In genomic region chr12:42180990-42181611, GRCh38 we compare ENCODE assay signal across 11 cellular contexts. TPM values are rescaled to one million over a fixed set of nuclear protein-coding genes. Genes with fewer than 3 reads are reported as not detected.
A peak's percentile ranks its signal among the peaks of the same experiment; 100 is the strongest.
DNase-seq lines count a peak whose midpoint lies in the region; ATAC-seq and TF ChIP-seq lines count a peak whose summit lies in the region.
"Had no signal": no experiment of that assay in that cellular context is flagged by ENCODE, and none has a peak within 500 bp of the region (broad histone marks: within the 10 kb centered on the region; RNA-seq: fewer than 3 reads in every experiment).

No MANE protein-coding gene starts in this region.

- H3K9me3 Mint-ChIP-seq in HFFc6, result no peaks in the 10 kb centered on the region

- intact Hi-C loops in sciatic nerve (cut with DNase I), result no loop called here

- no peak for TF ChIP-seq CTCF in HFFc6 (IDR thresholded peaks at IDR 0.05)

- ATAC-seq in sciatic nerve (peak; percentile 41), GM18505 (IDR thresholded peaks at IDR 0.05; ENCODE audit: unreplicated experiment) (no peak)
- ATAC-seq: PC-3 had no signal

- no peak for TF ChIP-seq POLR2A in GM18505 (IDR thresholded peaks at IDR 0.05; ENCODE audit: borderline replicate concordance, extremely low read depth, insufficient read depth, insufficient read length)

- DNase-seq in HT1080 (ENCODE audit: low read depth), result peak; percentile 45
- DNase-seq in RPMI7951 (ENCODE audit: low read depth), result peak; percentile 1
- DNase-seq in globus pallidus (ENCODE audit: low spot score), result peak; percentile 7
- no peak for DNase-seq in sciatic nerve (ENCODE audit: low spot score)
- no peak for DNase-seq in HFFc6
- no peak for DNase-seq in NCI-H1105 (lab: John Stamatoyannopoulos, UW)
- DNase-seq: activated B cell treated with CpG ODN at 0.5 μM for 24 hours, NCI-H1092, PC-3, uterus had no signal

- no peaks in the 10 kb centered on the region; the same call in 1 of the 2 replicates for H3K27me3 Mint-ChIP-seq in HFFc6 (ENCODE audit: insufficient read depth)
- H3K27me3 Mint-ChIP-seq: activated B cell treated with CpG ODN at 0.5 μM for 24 hours had no signal

- H3K27ac Mint-ChIP-seq in HFFc6, result no peak overlapping the region
- H3K27ac Mint-ChIP-seq: activated B cell treated with CpG ODN at 0.5 μM for 24 hours had no signal

- peaks cover 27% of the 10 kb centered on the region for H3K36me3 Mint-ChIP-seq in HFFc6 (ENCODE audit: low read depth)

- no peaks in the 10 kb centered on the region; the same call in 1 of the 2 replicates for H3K4me1 Mint-ChIP-seq in HFFc6 (ENCODE audit: low read depth)

- no peak overlapping the region for H3K4me3 Mint-ChIP-seq in HFFc6
- H3K4me3 Mint-ChIP-seq: activated B cell treated with CpG ODN at 0.5 μM for 24 hours had no signal

RNA-seq across cellular contexts. Expression of gene GXYLT1, which starts 36.4 kb away (rescaled TPM):
- 12.8 and 14.5 TPM in 2 replicates for total RNA-seq in HT1080 (2014; rRNA removed; shearing (Covaris generic))
- 21.0 and 21.7 TPM in 2 replicates for polyA plus RNA-seq in HT1080 (2015; cell fraction: cytosol; rRNA removed)
- 25.1 and 26.5 TPM in 2 replicates for polyA plus RNA-seq in HT1080 (2015; cell fraction: nucleus; rRNA removed)
- total RNA-seq in RPMI7951 (2014; rRNA removed; shearing (Covaris generic)), result 9.3 TPM in 2 replicates
- 19.5 TPM for total RNA-seq in sciatic nerve
- 10 to 100 TPM; 11.2 to 14.1 (median 13.2) TPM for total RNA-seq in HFFc6 (2021; fragmentation: NEBNext Ultra II Directional; extraction: Animal tissue kit (Norgen Biotek cat#: 25700))

RNA-seq across cellular contexts. Expression of gene YAF2, which starts 56.9 kb away (rescaled TPM):
- 14.2 and 14.9 TPM in 2 replicates for total RNA-seq in HT1080 (2014; rRNA removed; shearing (Covaris generic))
- 14.9 and 16.0 TPM in 2 replicates for polyA plus RNA-seq in HT1080 (2015; cell fraction: cytosol; rRNA removed)
- polyA plus RNA-seq in HT1080 (2015; cell fraction: nucleus; rRNA removed), result 14.9 and 16.3 TPM in 2 replicates
- 11.7 and 19.9 TPM in 2 replicates for total RNA-seq in RPMI7951 (2014; rRNA removed; shearing (Covaris generic))
- total RNA-seq in sciatic nerve, result 42.4 TPM
- 10 to 100 TPM; 22.2 to 31.2 (median 27.6) TPM for total RNA-seq in HFFc6 (2021; fragmentation: NEBNext Ultra II Directional; extraction: Animal tissue kit (Norgen Biotek cat#: 25700))

Comparison
In these comparisons a context has a peak if more than half of its experiments do, and no peak if none do; other contexts are left out.
1. DNase-seq: peak in HT1080 (single experiment), RPMI7951 (single experiment) and globus pallidus (single experiment); none in sciatic nerve (single experiment), HFFc6 (single experiment) and NCI-H1105 (single experiment).